1 cellular context compared by ENCODE assay signal in the genomic region with DNA sequence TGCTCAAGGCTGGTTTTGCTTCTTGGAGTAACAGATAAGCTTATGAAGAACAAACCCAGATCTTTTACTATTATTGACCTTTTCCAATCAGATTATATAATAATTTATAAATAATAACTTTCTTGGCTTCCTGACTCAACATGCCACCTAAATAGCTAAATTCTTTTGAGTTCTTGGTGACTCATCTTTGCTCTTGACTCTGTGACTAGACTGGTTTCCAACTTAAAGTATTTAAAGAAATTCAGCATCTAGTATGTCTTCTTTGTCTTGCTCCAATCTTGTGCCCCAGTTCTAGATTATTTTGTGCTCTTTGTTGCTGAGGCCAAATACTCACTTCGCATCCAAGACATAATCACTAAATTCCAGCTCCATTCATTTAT.
TF ChIP-seq lines count a peak whose summit lies in the region.

No MANE protein-coding gene starts in this region.

TF ChIP-seq in endothelial cell of umbilical vein, 7 proteins besides CTCF, POLR2A, EP300 and RAD21 (continued from another document):
- TF ChIP-seq FOS (IDR thresholded peaks at IDR 0.05; ENCODE audit: borderline replicate concordance, insufficient read depth, low read length) (peak; percentile 76), EZH2 (IDR thresholded peaks at IDR 0.05; ENCODE audit: borderline replicate concordance, low read depth, low read length, severe bottlenecking) (no peak)
